In genomic region chr3:116314476-116314875, GRCh38 we compare ENCODE assay signal across 1 cellular context.
TF ChIP-seq lines count a peak whose summit lies in the region.

No MANE protein-coding gene starts in this region.

TF ChIP-seq in K562, 482 proteins besides CTCF, POLR2A, EP300 and RAD21 (continued from another document and continues in another):
- TF ChIP-seq, protein P1, sequence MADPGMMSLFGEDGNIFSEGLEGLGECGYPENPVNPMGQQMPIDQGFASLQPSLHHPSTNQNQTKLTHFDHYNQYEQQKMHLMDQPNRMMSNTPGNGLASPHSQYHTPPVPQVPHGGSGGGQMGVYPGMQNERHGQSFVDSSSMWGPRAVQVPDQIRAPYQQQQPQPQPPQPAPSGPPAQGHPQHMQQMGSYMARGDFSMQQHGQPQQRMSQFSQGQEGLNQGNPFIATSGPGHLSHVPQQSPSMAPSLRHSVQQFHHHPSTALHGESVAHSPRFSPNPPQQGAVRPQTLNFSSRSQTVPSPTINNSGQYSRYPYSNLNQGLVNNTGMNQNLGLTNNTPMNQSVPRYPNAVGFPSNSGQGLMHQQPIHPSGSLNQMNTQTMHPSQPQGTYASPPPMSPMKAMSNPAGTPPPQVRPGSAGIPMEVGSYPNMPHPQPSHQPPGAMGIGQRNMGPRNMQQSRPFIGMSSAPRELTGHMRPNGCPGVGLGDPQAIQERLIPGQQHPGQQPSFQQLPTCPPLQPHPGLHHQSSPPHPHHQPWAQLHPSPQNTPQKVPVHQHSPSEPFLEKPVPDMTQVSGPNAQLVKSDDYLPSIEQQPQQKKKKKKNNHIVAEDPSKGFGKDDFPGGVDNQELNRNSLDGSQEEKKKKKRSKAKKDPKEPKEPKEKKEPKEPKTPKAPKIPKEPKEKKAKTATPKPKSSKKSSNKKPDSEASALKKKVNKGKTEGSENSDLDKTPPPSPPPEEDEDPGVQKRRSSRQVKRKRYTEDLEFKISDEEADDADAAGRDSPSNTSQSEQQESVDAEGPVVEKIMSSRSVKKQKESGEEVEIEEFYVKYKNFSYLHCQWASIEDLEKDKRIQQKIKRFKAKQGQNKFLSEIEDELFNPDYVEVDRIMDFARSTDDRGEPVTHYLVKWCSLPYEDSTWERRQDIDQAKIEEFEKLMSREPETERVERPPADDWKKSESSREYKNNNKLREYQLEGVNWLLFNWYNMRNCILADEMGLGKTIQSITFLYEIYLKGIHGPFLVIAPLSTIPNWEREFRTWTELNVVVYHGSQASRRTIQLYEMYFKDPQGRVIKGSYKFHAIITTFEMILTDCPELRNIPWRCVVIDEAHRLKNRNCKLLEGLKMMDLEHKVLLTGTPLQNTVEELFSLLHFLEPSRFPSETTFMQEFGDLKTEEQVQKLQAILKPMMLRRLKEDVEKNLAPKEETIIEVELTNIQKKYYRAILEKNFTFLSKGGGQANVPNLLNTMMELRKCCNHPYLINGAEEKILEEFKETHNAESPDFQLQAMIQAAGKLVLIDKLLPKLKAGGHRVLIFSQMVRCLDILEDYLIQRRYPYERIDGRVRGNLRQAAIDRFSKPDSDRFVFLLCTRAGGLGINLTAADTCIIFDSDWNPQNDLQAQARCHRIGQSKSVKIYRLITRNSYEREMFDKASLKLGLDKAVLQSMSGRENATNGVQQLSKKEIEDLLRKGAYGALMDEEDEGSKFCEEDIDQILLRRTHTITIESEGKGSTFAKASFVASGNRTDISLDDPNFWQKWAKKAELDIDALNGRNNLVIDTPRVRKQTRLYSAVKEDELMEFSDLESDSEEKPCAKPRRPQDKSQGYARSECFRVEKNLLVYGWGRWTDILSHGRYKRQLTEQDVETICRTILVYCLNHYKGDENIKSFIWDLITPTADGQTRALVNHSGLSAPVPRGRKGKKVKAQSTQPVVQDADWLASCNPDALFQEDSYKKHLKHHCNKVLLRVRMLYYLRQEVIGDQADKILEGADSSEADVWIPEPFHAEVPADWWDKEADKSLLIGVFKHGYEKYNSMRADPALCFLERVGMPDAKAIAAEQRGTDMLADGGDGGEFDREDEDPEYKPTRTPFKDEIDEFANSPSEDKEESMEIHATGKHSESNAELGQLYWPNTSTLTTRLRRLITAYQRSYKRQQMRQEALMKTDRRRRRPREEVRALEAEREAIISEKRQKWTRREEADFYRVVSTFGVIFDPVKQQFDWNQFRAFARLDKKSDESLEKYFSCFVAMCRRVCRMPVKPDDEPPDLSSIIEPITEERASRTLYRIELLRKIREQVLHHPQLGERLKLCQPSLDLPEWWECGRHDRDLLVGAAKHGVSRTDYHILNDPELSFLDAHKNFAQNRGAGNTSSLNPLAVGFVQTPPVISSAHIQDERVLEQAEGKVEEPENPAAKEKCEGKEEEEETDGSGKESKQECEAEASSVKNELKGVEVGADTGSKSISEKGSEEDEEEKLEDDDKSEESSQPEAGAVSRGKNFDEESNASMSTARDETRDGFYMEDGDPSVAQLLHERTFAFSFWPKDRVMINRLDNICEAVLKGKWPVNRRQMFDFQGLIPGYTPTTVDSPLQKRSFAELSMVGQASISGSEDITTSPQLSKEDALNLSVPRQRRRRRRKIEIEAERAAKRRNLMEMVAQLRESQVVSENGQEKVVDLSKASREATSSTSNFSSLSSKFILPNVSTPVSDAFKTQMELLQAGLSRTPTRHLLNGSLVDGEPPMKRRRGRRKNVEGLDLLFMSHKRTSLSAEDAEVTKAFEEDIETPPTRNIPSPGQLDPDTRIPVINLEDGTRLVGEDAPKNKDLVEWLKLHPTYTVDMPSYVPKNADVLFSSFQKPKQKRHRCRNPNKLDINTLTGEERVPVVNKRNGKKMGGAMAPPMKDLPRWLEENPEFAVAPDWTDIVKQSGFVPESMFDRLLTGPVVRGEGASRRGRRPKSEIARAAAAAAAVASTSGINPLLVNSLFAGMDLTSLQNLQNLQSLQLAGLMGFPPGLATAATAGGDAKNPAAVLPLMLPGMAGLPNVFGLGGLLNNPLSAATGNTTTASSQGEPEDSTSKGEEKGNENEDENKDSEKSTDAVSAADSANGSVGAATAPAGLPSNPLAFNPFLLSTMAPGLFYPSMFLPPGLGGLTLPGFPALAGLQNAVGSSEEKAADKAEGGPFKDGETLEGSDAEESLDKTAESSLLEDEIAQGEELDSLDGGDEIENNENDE (IDR thresholded peaks at IDR 0.05; ENCODE audit: low read depth, low read length): no peak
- TF ChIP-seq ELF4 (CRISPR knock-in tag; IDR thresholded peaks at IDR 0.05) (no peak), RBM34 (IDR thresholded peaks at IDR 0.05; ENCODE audit: borderline replicate concordance, insufficient read depth, low read length) (no peak), MTF1 (CRISPR knock-in tag; IDR thresholded peaks at IDR 0.05; ENCODE audit: borderline replicate concordance) (no peak), ZNF586 (CRISPR knock-in tag; conservative IDR thresholded peaks at IDR 0.05) (no peak), E2F3 (CRISPR knock-in tag; IDR thresholded peaks at IDR 0.05) (no peak), ZNF436 (CRISPR knock-in tag; IDR thresholded peaks at IDR 0.05) (no peak), ZNF431 (CRISPR knock-in tag; IDR thresholded peaks at IDR 0.05) (no peak), HNRNPUL1 (IDR thresholded peaks at IDR 0.05; ENCODE audit: low read length) (no peak), SIN3B (IDR thresholded peaks at IDR 0.05; ENCODE audit: low read depth) (no peak), RBM17 (IDR thresholded peaks at IDR 0.05; ENCODE audit: borderline replicate concordance, low read depth, low read length) (no peak), PHB2 (IDR thresholded peaks at IDR 0.05; ENCODE audit: low read depth) (no peak), TBL1XR1 (IDR thresholded peaks at IDR 0.05; ENCODE audit: low read length in 2 of 2) (peak in 1 of 2 experiments; percentile 70; a peak in 1 of 4 replicates), ZNF77 (CRISPR knock-in tag; IDR thresholded peaks at IDR 0.05) (no peak), ZNF609 (CRISPR knock-in tag; IDR thresholded peaks at IDR 0.05; ENCODE audit: borderline replicate concordance) (no peak), MEF2D (tag; conservative IDR thresholded peaks at IDR 0.05; ENCODE audit: low read depth) (peak; percentile 82), PURB (CRISPR knock-in tag; IDR thresholded peaks at IDR 0.05; ENCODE audit: low read depth) (no peak), LEF1 (IDR thresholded peaks at IDR 0.05) (no peak), GABPB2 (CRISPR knock-in tag; conservative IDR thresholded peaks at IDR 0.05) (no peak), SMAD3 (CRISPR knock-in tag; conservative IDR thresholded peaks at IDR 0.05) (no peak), CXXC5 (CRISPR knock-in tag; IDR thresholded peaks at IDR 0.05) (0 out of 2 replicates have a peak, but pooled peaks have one; percentile 23), STAT5B (CRISPR knock-in tag; IDR thresholded peaks at IDR 0.05) (no peak), HMGN3 (IDR thresholded peaks at IDR 0.05; ENCODE audit: borderline replicate concordance, extremely low read depth, insufficient read length, low read depth, low read length) (no peak), ZNF507 (tag; conservative IDR thresholded peaks at IDR 0.05) (no peak), EZH2 (IDR thresholded peaks at IDR 0.05; ENCODE audit: borderline replicate concordance, low read depth, low read length) (no peak), NFATC3 (IDR thresholded peaks at IDR 0.05) (no peak), PRMT5 (CRISPR knock-in tag; IDR thresholded peaks at IDR 0.05) (no peak), JUNB (CRISPR knock-in tag; conservative IDR thresholded peaks at IDR 0.05) (no peak), TCF7 (IDR thresholded peaks at IDR 0.05; ENCODE audit: borderline replicate concordance) (no peak), TEAD4 (IDR thresholded peaks at IDR 0.05; ENCODE audit: low read length) (peak; percentile 72; the same call in 1 of the 2 replicates), TEAD4 (CRISPR knock-in tag; IDR thresholded peaks at IDR 0.05; ENCODE audit: borderline replicate concordance) (no peak), MTA3 (IDR thresholded peaks at IDR 0.05; ENCODE audit: borderline replicate concordance) (no peak), ZBTB12 (CRISPR knock-in tag; IDR thresholded peaks at IDR 0.05) (no peak), TFAP4 (CRISPR knock-in tag; IDR thresholded peaks at IDR 0.05; ENCODE audit: borderline replicate concordance) (no peak)
- TF ChIP-seq, protein P2, sequence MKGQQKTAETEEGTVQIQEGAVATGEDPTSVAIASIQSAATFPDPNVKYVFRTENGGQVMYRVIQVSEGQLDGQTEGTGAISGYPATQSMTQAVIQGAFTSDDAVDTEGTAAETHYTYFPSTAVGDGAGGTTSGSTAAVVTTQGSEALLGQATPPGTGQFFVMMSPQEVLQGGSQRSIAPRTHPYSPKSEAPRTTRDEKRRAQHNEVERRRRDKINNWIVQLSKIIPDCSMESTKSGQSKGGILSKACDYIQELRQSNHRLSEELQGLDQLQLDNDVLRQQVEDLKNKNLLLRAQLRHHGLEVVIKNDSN (CRISPR knock-in tag; IDR thresholded peaks at IDR 0.05): no peak
- TF ChIP-seq, protein P3, sequence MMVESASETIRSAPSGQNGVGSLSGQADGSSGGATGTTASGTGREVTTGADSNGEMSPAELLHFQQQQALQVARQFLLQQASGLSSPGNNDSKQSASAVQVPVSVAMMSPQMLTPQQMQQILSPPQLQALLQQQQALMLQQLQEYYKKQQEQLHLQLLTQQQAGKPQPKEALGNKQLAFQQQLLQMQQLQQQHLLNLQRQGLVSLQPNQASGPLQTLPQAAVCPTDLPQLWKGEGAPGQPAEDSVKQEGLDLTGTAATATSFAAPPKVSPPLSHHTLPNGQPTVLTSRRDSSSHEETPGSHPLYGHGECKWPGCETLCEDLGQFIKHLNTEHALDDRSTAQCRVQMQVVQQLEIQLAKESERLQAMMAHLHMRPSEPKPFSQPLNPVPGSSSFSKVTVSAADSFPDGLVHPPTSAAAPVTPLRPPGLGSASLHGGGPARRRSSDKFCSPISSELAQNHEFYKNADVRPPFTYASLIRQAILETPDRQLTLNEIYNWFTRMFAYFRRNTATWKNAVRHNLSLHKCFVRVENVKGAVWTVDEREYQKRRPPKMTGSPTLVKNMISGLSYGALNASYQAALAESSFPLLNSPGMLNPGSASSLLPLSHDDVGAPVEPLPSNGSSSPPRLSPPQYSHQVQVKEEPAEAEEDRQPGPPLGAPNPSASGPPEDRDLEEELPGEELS (CRISPR knock-in tag; IDR thresholded peaks at IDR 0.05; ENCODE audit: borderline replicate concordance): no peak
- TF ChIP-seq, protein P4, sequence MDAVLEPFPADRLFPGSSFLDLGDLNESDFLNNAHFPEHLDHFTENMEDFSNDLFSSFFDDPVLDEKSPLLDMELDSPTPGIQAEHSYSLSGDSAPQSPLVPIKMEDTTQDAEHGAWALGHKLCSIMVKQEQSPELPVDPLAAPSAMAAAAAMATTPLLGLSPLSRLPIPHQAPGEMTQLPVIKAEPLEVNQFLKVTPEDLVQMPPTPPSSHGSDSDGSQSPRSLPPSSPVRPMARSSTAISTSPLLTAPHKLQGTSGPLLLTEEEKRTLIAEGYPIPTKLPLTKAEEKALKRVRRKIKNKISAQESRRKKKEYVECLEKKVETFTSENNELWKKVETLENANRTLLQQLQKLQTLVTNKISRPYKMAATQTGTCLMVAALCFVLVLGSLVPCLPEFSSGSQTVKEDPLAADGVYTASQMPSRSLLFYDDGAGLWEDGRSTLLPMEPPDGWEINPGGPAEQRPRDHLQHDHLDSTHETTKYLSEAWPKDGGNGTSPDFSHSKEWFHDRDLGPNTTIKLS (IDR thresholded peaks at IDR 0.05; ENCODE audit: borderline replicate concordance, low read depth): no peak
